11 cellular contexts compared by ENCODE assay signal in genomic region chr10:29105516-29106215, GRCh38.
DNase-seq lines count a peak whose midpoint lies in the region; ATAC-seq and TF ChIP-seq lines count a peak whose summit lies in the region.
"Had no signal": no experiment of that assay in that cellular context is flagged by ENCODE, and none has a peak within 500 bp of the region (broad histone marks: within the 10 kb centered on the region; RNA-seq: fewer than 3 reads in every experiment).

No MANE protein-coding gene starts in this region.

- H3K27ac ChIP-seq in HUES48 (ENCODE audit: low read depth, low read length) (peak overlapping the region; percentile 6), mammary epithelial cell (ENCODE audit: insufficient read depth, low read depth, low read length) (no peak overlapping the region), mesenchymal stem cell (ENCODE audit: low read length, poor library complexity, severe bottlenecking) (peak overlapping the region; percentile 70)

- H3K9me3 ChIP-seq in HUES48 (ENCODE audit: control insufficient read depth, insufficient read depth, low read length) (no peaks in the 10 kb centered on the region), mammary epithelial cell (replicated peaks; ENCODE audit: insufficient read depth, low read length) (no peaks in the 10 kb centered on the region), mesenchymal stem cell (ENCODE audit: control insufficient read depth, low read length) (peaks cover 3% of the 10 kb centered on the region)

- no peak overlapping the region for H4K91ac ChIP-seq in mesenchymal stem cell (ENCODE audit: low read length)

- H3K36me3 Mint-ChIP-seq in naive thymus-derived CD8-positive, alpha-beta T cell, result no peaks in the 10 kb centered on the region
- H3K36me3 Mint-ChIP-seq: natural killer cell treated with Interleukin-12 subunit alpha and Interleukin-12 subunit beta and Interleukin-15 and Interleukin-18, amount 100 ng/mL, for 72 hours had no signal

- H3K79me2 ChIP-seq in mammary epithelial cell (ENCODE audit: insufficient read depth, low read length), result no peaks in the 10 kb centered on the region

- POLR2A ChIA-PET in naive thymus-derived CD8-positive, alpha-beta T cell (lab: Charles Lee), result no interaction called here

- H3K27me3 Mint-ChIP-seq in naive thymus-derived CD8-positive, alpha-beta T cell, result peaks cover 3 to 50% (median 11%) of the 10 kb centered on the region in 5 donors

- no peak overlapping the region for H3K14ac ChIP-seq in mesenchymal stem cell (ENCODE audit: low read length in 2 of 2)

- no peak overlapping the region for H2BK15ac ChIP-seq in mesenchymal stem cell (ENCODE audit: low read depth, poor library complexity, severe bottlenecking)

- H3K27ac Mint-ChIP-seq in naive thymus-derived CD8-positive, alpha-beta T cell, result no peak overlapping the region
- H3K27ac Mint-ChIP-seq: natural killer cell treated with Interleukin-12 subunit alpha and Interleukin-12 subunit beta and Interleukin-15 and Interleukin-18, amount 100 ng/mL, for 72 hours had no signal

- no peak overlapping the region for H2BK120ac ChIP-seq in mesenchymal stem cell (ENCODE audit: low read depth, low read length)

- dilution Hi-C loops in mammary epithelial cell (cut with HindIII; ENCODE audit: low sequenced_read_pairs), result no loop called here

- H3K9ac ChIP-seq in HUES48 (ENCODE audit: low read depth, low read length) (no peak overlapping the region), mammary epithelial cell (ENCODE audit: insufficient read depth, low read length) (no peak overlapping the region), mesenchymal stem cell (ENCODE audit: low read length) (no peak overlapping the region)

- WGBS in mammary epithelial cell (ENCODE audit: low coverage, missing lambda C conversion rate), result 92% methylated on average over 4 of the region's 4 CpGs
- 26% methylated on average over 2 of the region's 4 CpGs for WGBS in mesenchymal stem cell

- H4K8ac ChIP-seq in mesenchymal stem cell (ENCODE audit: low read length), result peak overlapping the region; percentile 29

- intact Hi-C loops in mammary epithelial cell (cut with micrococcal nuclease), result no loop called here

- H3K4ac ChIP-seq in mesenchymal stem cell (ENCODE audit: low read depth in 1 of 2, low read length in 2 of 2), result no peak overlapping the region

- H3K4me1 ChIP-seq in HUES48 (ENCODE audit: control insufficient read depth, insufficient read depth, low read length) (no peaks in the 10 kb centered on the region), mammary epithelial cell (ENCODE audit: insufficient read depth, low read length) (peaks cover 6% of the 10 kb centered on the region), mesenchymal stem cell (ENCODE audit: control insufficient read depth, insufficient read depth, low read depth, low read length) (peaks cover 2% of the 10 kb centered on the region)

- H3K4me3 ChIP-seq in HUES48 (ENCODE audit: low read depth, low read length) (no peak overlapping the region), mammary epithelial cell (replicated peaks in 1 of 3; ENCODE audit: insufficient read depth in 1 of 3, low read depth in 2 of 3, low read length in 3 of 3) (no peak overlapping the region), mesenchymal stem cell (ENCODE audit: insufficient read depth in 1 of 2, low read depth in 1 of 2, low read length in 2 of 2) (no peak overlapping the region)

- peaks cover 0 to 5% (median 0%) of the 10 kb centered on the region in 4 donors for H3K4me1 Mint-ChIP-seq in naive thymus-derived CD8-positive, alpha-beta T cell

- H3K4me2 ChIP-seq in mammary epithelial cell (ENCODE audit: insufficient read depth, low read depth, low read length), result no peak overlapping the region
- H3K4me2 ChIP-seq in mesenchymal stem cell (ENCODE audit: low read length, poor library complexity, severe bottlenecking), result peak overlapping the region; percentile 49

- H3K79me1 ChIP-seq in mesenchymal stem cell (replicated peaks; ENCODE audit: low read length, poor library complexity, severe bottlenecking), result no peaks in the 10 kb centered on the region

- H3K9me3 Mint-ChIP-seq in naive thymus-derived CD8-positive, alpha-beta T cell, result peaks cover 0 to 4% (median 0%) of the 10 kb centered on the region in 9 donors
- H3K9me3 Mint-ChIP-seq: natural killer cell treated with Interleukin-12 subunit alpha and Interleukin-12 subunit beta and Interleukin-15 and Interleukin-18, amount 100 ng/mL, for 72 hours had no signal

- H3K23ac ChIP-seq in mesenchymal stem cell (ENCODE audit: low read length in 2 of 2), result no peak overlapping the region

- H3K27me3 ChIP-seq in HUES48 (ENCODE audit: control insufficient read depth, insufficient read depth, low read length) (no peaks in the 10 kb centered on the region), mammary epithelial cell (ENCODE audit: insufficient read depth, low read length) (no peaks in the 10 kb centered on the region), mesenchymal stem cell (ENCODE audit: control insufficient read depth in 1 of 2, insufficient read depth in 1 of 2, low read length in 2 of 2) (peaks cover 0 to 48% of the 10 kb centered on the region in 2 experiments)

- no peak overlapping the region for H2AK5ac ChIP-seq in mesenchymal stem cell (ENCODE audit: low read length, severe bottlenecking)

- no peak overlapping the region for H2BK5ac ChIP-seq in mesenchymal stem cell (ENCODE audit: low read depth, low read length, poor library complexity, severe bottlenecking)

- TF ChIP-seq CTCF in mammary epithelial cell (conservative IDR thresholded peaks at IDR 0.05 in 1 of 2, IDR thresholded peaks at IDR 0.05 in 1 of 2; ENCODE audit: extremely low read depth in 1 of 2, insufficient read depth in 1 of 2, low read depth in 1 of 2, low read length in 2 of 2), result no peak

- no TSS peak for BruUV-seq in mammary epithelial cell (replicated peaks; lab: Mats Ljungman, UMichigan)

- H2BK12ac ChIP-seq in mesenchymal stem cell (ENCODE audit: low read length in 2 of 2), result peak overlapping the region in 1 of 2 experiments; percentile 14

- H3K18ac ChIP-seq in mesenchymal stem cell (ENCODE audit: low read depth in 1 of 2, low read length in 2 of 2), result no peak overlapping the region

- no peaks in the 10 kb centered on the region for H4K20me1 ChIP-seq in mammary epithelial cell (ENCODE audit: insufficient read depth, low read length)

- in situ Hi-C loops in mammary epithelial cell (cut with MboI; ENCODE audit: low sequenced_read_pairs in 2 of 2), result no loop called here

- no peak for ATAC-seq in naive thymus-derived CD8-positive, alpha-beta T cell
- ATAC-seq: natural killer cell treated with Interleukin-12 subunit alpha and Interleukin-12 subunit beta and Interleukin-15 and Interleukin-18, amount 100 ng/mL, for 72 hours had no signal

- CTCF ChIA-PET in mammary epithelial cell (lab: Charles Lee; ENCODE audit: low non-redundant PET), result interaction anchor here (0.6 kb wide), 1 partner anchor 14 kb away, joined by 4 read pairs; no protein-coding TSS in a partner anchor

- H3K36me3 ChIP-seq in HUES48 (ENCODE audit: control insufficient read depth, insufficient read depth, low read length), result no peaks in the 10 kb centered on the region
- H3K36me3 ChIP-seq in mammary epithelial cell (ENCODE audit: insufficient read depth, low read length), result no peaks in the 10 kb centered on the region
- no peaks in the 10 kb centered on the region for H3K36me3 ChIP-seq in mesenchymal stem cell (ENCODE audit: control insufficient read depth in 1 of 2, insufficient read depth in 2 of 2, low read depth in 1 of 2, low read length in 2 of 2)

- peak; percentile 56 for DNase-seq in AG20443 (ENCODE audit: low spot score)
- DNase-seq in mammary epithelial cell, result peak; percentile 10
- peak; percentile 62 for DNase-seq in mesenchymal stem cell
- DNase-seq in RPMI8226, result no peak
- no peak for DNase-seq in NCI-H1436 treated with DMSO at 0.1 percent for 48 hours (lab: John Stamatoyannopoulos, UW)
- no peak for DNase-seq in naive thymus-derived CD8-positive, alpha-beta T cell
- no peak for DNase-seq in effector CD4-positive, alpha-beta T cell
- DNase-seq: activated CD8-positive, alpha-beta memory T cell treated with anti-CD3 and anti-CD28 coated beads, Interleukin-2, amount 50 U/mL, for 4 hours; HCEC 1CT had no signal

- no peak overlapping the region for H2AFZ ChIP-seq in mammary epithelial cell (ENCODE audit: low read depth, low read length)
- no peak overlapping the region for H2AFZ ChIP-seq in mesenchymal stem cell (ENCODE audit: low read depth, low read length)

- H3K4me3 Mint-ChIP-seq in naive thymus-derived CD8-positive, alpha-beta T cell, result no peak overlapping the region
- H3K4me3 Mint-ChIP-seq: natural killer cell treated with Interleukin-12 subunit alpha and Interleukin-12 subunit beta and Interleukin-15 and Interleukin-18, amount 100 ng/mL, for 72 hours had no signal

Comparison
In these comparisons a context has a peak if more than half of its experiments do, and no peak if none do; other contexts are left out.
1. DNase-seq: peak in AG20443 (single experiment), mammary epithelial cell (single experiment) and mesenchymal stem cell (single experiment); none in RPMI8226 (single experiment), NCI-H1436 treated with DMSO at 0.1 percent for 48 hours (single experiment), naive thymus-derived CD8-positive, alpha-beta T cell (0 of 10) and effector CD4-positive, alpha-beta T cell (single experiment).